6 cellular contexts compared by ENCODE assay signal in the genomic region with DNA sequence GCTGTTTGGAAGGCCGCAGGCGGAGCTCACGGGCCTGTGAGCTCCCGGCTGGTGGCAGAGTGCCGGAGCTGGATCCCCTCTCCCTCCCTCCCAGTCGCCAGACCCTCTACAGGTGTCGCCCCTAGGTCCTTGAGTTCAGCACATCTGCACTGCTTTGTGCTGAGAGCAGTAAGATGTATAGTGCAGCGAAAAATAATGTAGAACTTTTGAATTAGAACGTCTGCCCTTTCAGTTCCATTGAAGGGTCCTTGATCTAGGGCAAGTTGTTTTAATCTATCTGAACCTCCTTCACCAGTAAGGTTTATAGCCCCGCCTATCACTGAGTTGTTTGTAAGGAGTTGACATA.
DNase-seq lines count a peak whose midpoint lies in the region; ATAC-seq lines count a peak whose summit lies in the region.

No MANE protein-coding gene starts in this region.

- H3K9me3 ChIP-seq in adipocyte (ENCODE audit: control insufficient read depth, low read length) (no peaks in the 10 kb centered on the region), muscle layer of colon (ENCODE audit: low read length) (no peaks in the 10 kb centered on the region)

- H3K4me1 ChIP-seq in adipocyte (ENCODE audit: control insufficient read depth, insufficient read depth, low read length) (peaks cover 19% of the 10 kb centered on the region), muscle layer of colon (ENCODE audit: insufficient read depth, low read length) (peaks cover 19% of the 10 kb centered on the region)

- DNase-seq in adipocyte (ENCODE audit: low read depth): peak; percentile 30
- DNase-seq in GF-D8 (lab: John Stamatoyannopoulos, UW): no peak
- DNase-seq in OCI-M2 (lab: John Stamatoyannopoulos, UW; ENCODE audit: unreplicated experiment): no peak

- H3K27ac ChIP-seq in muscle layer of colon (ENCODE audit: low read depth, low read length): peak overlapping the region; percentile 85

- H3K9ac ChIP-seq in adipocyte (ENCODE audit: low read length): peak overlapping the region; percentile 86
- peak overlapping the region; percentile 95 for H3K9ac ChIP-seq in muscle layer of colon (ENCODE audit: low read length)

- ATAC-seq in GM18508 (IDR thresholded peaks at IDR 0.05; ENCODE audit: insufficient read depth, unreplicated experiment) (peak; percentile 30), HG02973 (IDR thresholded peaks at IDR 0.05; ENCODE audit: unreplicated experiment) (peak; percentile 60)

- H3K4me3 ChIP-seq in adipocyte (ENCODE audit: low read length): peak overlapping the region; percentile 95
- peak overlapping the region; percentile 80 to 98 for H3K4me3 ChIP-seq in muscle layer of colon (ENCODE audit: low read depth in 1 of 2, low read length in 2 of 2)

- H3K27me3 ChIP-seq in adipocyte (replicated peaks; ENCODE audit: control insufficient read depth, insufficient read depth, low read length) (no peaks in the 10 kb centered on the region), muscle layer of colon (ENCODE audit: control insufficient read depth in 1 of 2, insufficient read depth in 2 of 2, low read length in 2 of 2) (no peaks in the 10 kb centered on the region)

- H3K36me3 ChIP-seq in adipocyte (ENCODE audit: control insufficient read depth, insufficient read depth, low read length, severe bottlenecking) (peaks cover 37% of the 10 kb centered on the region), muscle layer of colon (ENCODE audit: insufficient read depth, low read length) (peaks cover 31% of the 10 kb centered on the region)
